In genomic region chr13:49679244-49679643, GRCh38 we compare ENCODE assay signal across 12 cellular contexts. TPM values are rescaled to one million over a fixed set of nuclear protein-coding genes. Genes with fewer than 3 reads are reported as not detected.
A peak's percentile ranks its signal among the peaks of the same experiment; 100 is the strongest.
DNase-seq lines count a peak whose midpoint lies in the region; ATAC-seq and TF ChIP-seq lines count a peak whose summit lies in the region.
"Had no signal": no experiment of that assay in that cellular context is flagged by ENCODE, and none has a peak within 500 bp of the region (broad histone marks: within the 10 kb centered on the region; RNA-seq: fewer than 3 reads in every experiment).

No MANE protein-coding gene starts in this region.

- DNase-seq in AG04450 (ENCODE audit: low read depth, low spot score) (no peak), SW480 (ENCODE audit: low spot score) (peak; percentile 37), foreskin keratinocyte (no peak), NCI-H2227 treated with DMSO at 0.1 percent for 48 hours (lab: John Stamatoyannopoulos, UW) (no peak), NCI-H2029 (lab: John Stamatoyannopoulos, UW) (no peak), G401 (ENCODE audit: low spot score) (no peak)
- DNase-seq: activated effector memory CD4-positive, alpha-beta T cell treated with Interleukin-2 at 50 U/mL for 16 hours; CD8-positive, alpha-beta memory T cell; NCI-H510A treated with DMSO at 0.1 percent for 48 hours; stimulated activated CD8-positive, alpha-beta memory T cell treated with anti-CD3 and anti-CD28 coated beads, Interleukin-4, amount 100 ng/mL, for 48 hours had no signal

- H3K4me1 ChIP-seq in foreskin keratinocyte, result peaks cover 8% of the 10 kb centered on the region

- ATAC-seq in foreskin keratinocyte, result no peak
- no peak for ATAC-seq in GM21717 (IDR thresholded peaks at IDR 0.05; ENCODE audit: unreplicated experiment)

- in situ Hi-C loops in G401 (cut with HindIII; ENCODE audit: low sequenced_read_pairs), result no loop called here

- no peaks in the 10 kb centered on the region for H3K27me3 ChIP-seq in AG04450 (ENCODE audit: control insufficient read depth, insufficient read depth, low read length)
- H3K27me3 ChIP-seq in foreskin keratinocyte, result no peaks in the 10 kb centered on the region

- peaks cover 8% of the 10 kb centered on the region; the same call in 1 of the 2 replicates for H3K9me3 ChIP-seq in AG04450 (ENCODE audit: control insufficient read depth, insufficient read depth, low read length)

- H3K4me3 ChIP-seq in AG04450 (ENCODE audit: low read depth, low read length), result no peak overlapping the region

- POLR2A ChIA-PET in AG04450 (lab: Yijun Ruan, JAX), result no interaction called here

- 0 out of 2 replicates have a peak, but pooled peaks have one; percentile 10 for TF ChIP-seq CTCF in AG04450 (IDR thresholded peaks at IDR 0.05; ENCODE audit: low read depth, low read length)
- peak; percentile 37 for TF ChIP-seq CTCF in GM12874 (IDR thresholded peaks at IDR 0.05; ENCODE audit: insufficient read depth, low read depth, low read length)
- peak; percentile 36 for TF ChIP-seq CTCF in foreskin keratinocyte (conservative IDR thresholded peaks at IDR 0.05)

- CTCF ChIA-PET in AG04450 (lab: Charles Lee), result interaction anchor here (1.1 kb wide), 1 partner anchor 10 kb away, joined by 3 read pairs; no protein-coding TSS in a partner anchor

- no peak overlapping the region for H3K27ac ChIP-seq in AG04450 (ENCODE audit: low read depth, low read length)
- H3K27ac ChIP-seq in foreskin keratinocyte, result no peak overlapping the region

RNA-seq across cellular contexts. Expression of gene EBPL, which starts 12.0 kb away (rescaled TPM):
- 113 and 131 TPM in 2 replicates for polyA plus RNA-seq in AG04450 (2011; rRNA removed)
- polyA minus RNA-seq in AG04450 (2011; rRNA and poly(A)+ RNA removed), result 29.4 and 36.1 TPM in 2 replicates
- 36.3 and 49.3 TPM in 2 replicates for total RNA-seq in foreskin keratinocyte
- 52.7 and 71.7 TPM in 2 replicates for polyA plus RNA-seq in foreskin keratinocyte
- total RNA-seq in G401 (2014; rRNA removed; shearing (Covaris generic)), result 116 and 197 TPM in 2 replicates

RNA-seq across cellular contexts. Expression of gene ARL11, which starts 50.9 kb away (rescaled TPM):
- not detected in 2 replicates for polyA plus RNA-seq in AG04450 (2011; rRNA removed)
- not detected in 2 replicates for polyA minus RNA-seq in AG04450 (2011; rRNA and poly(A)+ RNA removed)
- total RNA-seq in foreskin keratinocyte, result 0.53 and 0.54 TPM in 2 replicates
- polyA plus RNA-seq in foreskin keratinocyte, result 0.46 and 0.57 TPM in 2 replicates
- total RNA-seq in G401 (2014; rRNA removed; shearing (Covaris generic)), result not detected in 2 replicates
